ENCODE assay signal across 8 cellular contexts in the genomic region with DNA sequence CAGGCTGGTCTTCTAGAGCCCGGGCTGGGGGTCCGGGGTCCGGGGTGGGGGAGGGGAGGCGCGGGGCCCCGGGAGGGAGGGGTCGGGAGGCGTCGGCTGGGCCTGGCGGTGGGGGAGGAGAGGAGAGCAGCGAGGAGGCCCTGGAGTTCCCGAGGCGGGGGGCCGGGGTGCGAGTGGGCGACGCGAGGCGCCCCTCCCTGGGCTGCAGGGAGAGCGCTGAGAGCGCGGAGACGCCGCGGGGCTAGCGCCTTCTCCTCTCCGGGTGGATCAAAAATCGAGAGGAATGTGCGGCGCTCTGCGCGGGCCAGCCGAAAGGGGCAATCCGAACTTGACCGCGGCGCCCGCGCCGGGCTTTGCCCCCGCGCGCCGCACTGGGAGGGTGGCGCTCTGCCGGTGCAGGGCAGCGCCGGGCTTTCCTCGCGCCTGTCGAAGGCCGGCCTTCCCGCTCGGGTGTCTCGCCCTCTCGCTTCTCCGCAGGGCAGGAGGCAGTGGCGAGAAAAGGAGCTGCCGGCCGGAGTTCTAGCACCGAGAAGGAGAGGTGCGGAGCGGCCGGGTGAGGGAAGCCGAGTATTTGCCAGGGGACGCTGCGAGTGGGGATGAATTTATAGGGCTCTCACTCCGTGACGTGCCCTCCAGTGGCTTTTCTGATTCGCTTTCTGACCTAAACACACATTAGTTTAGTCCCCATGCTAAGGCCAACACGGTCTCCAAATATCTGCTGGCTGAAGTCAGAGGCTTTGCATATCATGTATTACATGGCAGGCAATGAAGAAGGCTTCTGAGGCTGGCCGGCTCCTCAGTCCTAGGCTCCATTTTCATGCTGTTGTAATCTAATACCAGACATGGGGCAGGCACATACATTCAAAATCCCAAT. TPM values are rescaled to one million over a fixed set of nuclear protein-coding genes. Genes with fewer than 3 reads are reported as not detected.
DNase-seq lines count a peak whose midpoint lies in the region; ATAC-seq and TF ChIP-seq lines count a peak whose summit lies in the region.

A gene with protein sequence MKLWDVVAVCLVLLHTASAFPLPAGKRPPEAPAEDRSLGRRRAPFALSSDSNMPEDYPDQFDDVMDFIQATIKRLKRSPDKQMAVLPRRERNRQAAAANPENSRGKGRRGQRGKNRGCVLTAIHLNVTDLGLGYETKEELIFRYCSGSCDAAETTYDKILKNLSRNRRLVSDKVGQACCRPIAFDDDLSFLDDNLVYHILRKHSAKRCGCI (minus strand): TSS at position 6 of the 874 bp plus-strand sequence. CDS start 5,245 bp downstream, outside the sequence.

- H3K36me3 ChIP-seq in ACC112 (ENCODE audit: insufficient read depth, low read length) (no peaks in the 10 kb centered on the region), cardiac muscle cell (no peaks in the 10 kb centered on the region)

- peak within 1 kb of the TSS; percentile 46 for H2AFZ ChIP-seq in ACC112 (ENCODE audit: low read length, unreplicated experiment)

- H3K4me1 Mint-ChIP-seq in progenitor cell of endocrine pancreas (ENCODE audit: low read depth): peaks cover 11% of the 10 kb centered on the region

- H3K27me3 ChIP-seq in ACC112 (ENCODE audit: insufficient read depth, low read length) (peaks cover 78% of the 10 kb centered on the region), cardiac muscle cell (peaks cover 75% of the 10 kb centered on the region)

- H3K36me3 Mint-ChIP-seq in progenitor cell of endocrine pancreas (ENCODE audit: insufficient read depth): no peaks in the 10 kb centered on the region

- H3K27ac ChIP-seq in ACC112 (ENCODE audit: low read depth, low read length): no peak within 1 kb of the TSS
- H3K27ac ChIP-seq in VCaP: peak within 1 kb of the TSS; percentile 65
- no peak within 1 kb of the TSS for H3K27ac ChIP-seq in cardiac muscle cell

- peak; percentile 9; the same call in 1 of the 2 replicates for TF ChIP-seq CTCF in GM12875 (IDR thresholded peaks at IDR 0.05; ENCODE audit: borderline replicate concordance, insufficient read depth, low read depth, low read length)
- TF ChIP-seq CTCF in VCaP (conservative IDR thresholded peaks at IDR 0.05): peak; percentile 63
- TF ChIP-seq CTCF in cardiac muscle cell (IDR thresholded peaks at IDR 0.05; ENCODE audit: low read depth, low read length): peak; percentile 31
- peak; percentile 48 for TF ChIP-seq CTCF in progenitor cell of endocrine pancreas (IDR thresholded peaks at IDR 0.05; ENCODE audit: unreplicated experiment)

- H3K9me3 Mint-ChIP-seq in progenitor cell of endocrine pancreas (ENCODE audit: low read depth): no peaks in the 10 kb centered on the region

- H3K9me3 ChIP-seq in cardiac muscle cell (ENCODE audit: low read depth): no peaks in the 10 kb centered on the region

- DNase-seq in cardiac muscle cell (ENCODE audit: low read depth in 1 of 2, low spot score in 1 of 2): peak; percentile 54 to 65
- DNase-seq in progenitor cell of endocrine pancreas (ENCODE audit: low spot score, unreplicated experiment): peak; percentile 43

- ATAC-seq in HG02610 (IDR thresholded peaks at IDR 0.05; ENCODE audit: unreplicated experiment) (no peak), GM21390 (IDR thresholded peaks at IDR 0.05; ENCODE audit: unreplicated experiment) (no peak), HG02678 (IDR thresholded peaks at IDR 0.05; ENCODE audit: unreplicated experiment) (no peak)

- no peak within 1 kb of the TSS for H3K27ac Mint-ChIP-seq in progenitor cell of endocrine pancreas

- peaks cover 4% of the 10 kb centered on the region for H3K4me1 ChIP-seq in ACC112 (ENCODE audit: control insufficient read depth, insufficient read depth, low read length, unreplicated experiment)
- H3K4me1 ChIP-seq in cardiac muscle cell (ENCODE audit: low read depth): peaks cover 5% of the 10 kb centered on the region

- peak within 1 kb of the TSS; percentile 67 for H3K4me3 Mint-ChIP-seq in progenitor cell of endocrine pancreas (ENCODE audit: low read depth)

- peak within 1 kb of the TSS; percentile 77 for H3K4me3 ChIP-seq in ACC112 (ENCODE audit: low read depth, low read length)
- no peak within 1 kb of the TSS for H3K4me3 ChIP-seq in GM12875 (ENCODE audit: low read depth, low read length)
- H3K4me3 ChIP-seq in cardiac muscle cell: peak within 1 kb of the TSS; percentile 40

- H3K79me2 ChIP-seq in ACC112 (ENCODE audit: control insufficient read depth, insufficient read depth, low read length, unreplicated experiment): no peaks in the 10 kb centered on the region

- H3K27me3 Mint-ChIP-seq in progenitor cell of endocrine pancreas: peaks cover 90% of the 10 kb centered on the region

RNA-seq across cellular contexts. Expression of the gene that starts here (rescaled TPM):
- total RNA-seq in cardiac muscle cell (not detected in 2 replicates), progenitor cell of endocrine pancreas (0.47 and 0.57 TPM in 2 replicates)
- not detected in 2 replicates for polyA plus RNA-seq in cardiac muscle cell

Comparison
In these comparisons a context has a peak if more than half of its experiments do, and no peak if none do; other contexts are left out.
1. Peak in DNase-seq and H3K4me3 ChIP-seq in cardiac muscle cell; RNA of the gene not detected or under 1 TPM.
2. Peak in DNase-seq in progenitor cell of endocrine pancreas; RNA of the gene not detected or under 1 TPM.
3. CTCF ChIP-seq: peak in every context shown above with its lines; median percentile 63 in VCaP; 48 in progenitor cell of endocrine pancreas; 31 in cardiac muscle cell; 9 in GM12875.